In genomic region chr19:58466760-58467589, GRCh38 we compare ENCODE assay signal across 8 cellular contexts. TPM values are rescaled to one million over a fixed set of nuclear protein-coding genes. Genes with fewer than 3 reads are reported as not detected.
DNase-seq lines count a peak whose midpoint lies in the region; ATAC-seq and TF ChIP-seq lines count a peak whose summit lies in the region.

ZNF324 (plus strand) TSS chr19:58467080; CDS start chr19:58469186, 2,106 bp downstream.

- no peaks in the 10 kb centered on the region for H3K9me3 Mint-ChIP-seq in activated naive CD4-positive, alpha-beta T cell treated with anti-CD3 and anti-CD28 coated beads, Interleukin-2, amount 50 U/mL, for 72 hours
- H3K9me3 Mint-ChIP-seq in osteocyte (ENCODE audit: unreplicated experiment): no peaks in the 10 kb centered on the region

- peaks cover 8 to 9% of the 10 kb centered on the region in 2 donors for H3K4me1 ChIP-seq in thyroid gland

- peak; percentile 84 for ATAC-seq in HG02610 (IDR thresholded peaks at IDR 0.05; ENCODE audit: unreplicated experiment)
- ATAC-seq in activated naive CD4-positive, alpha-beta T cell treated with anti-CD3 and anti-CD28 coated beads, Interleukin-2, amount 50 U/mL, for 72 hours: peak; percentile 99

- no peaks in the 10 kb centered on the region for H3K36me3 Mint-ChIP-seq in activated naive CD4-positive, alpha-beta T cell treated with anti-CD3 and anti-CD28 coated beads, Interleukin-2, amount 50 U/mL, for 72 hours
- H3K36me3 Mint-ChIP-seq in osteocyte (ENCODE audit: unreplicated experiment): peaks cover 4% of the 10 kb centered on the region

- H3K4me3 Mint-ChIP-seq in osteocyte (ENCODE audit: unreplicated experiment): peak within 1 kb of the TSS; percentile 80

- H3K4me3 ChIP-seq in thyroid gland (replicated peaks in 1 of 3): peak within 1 kb of the TSS; percentile 81 to 96 (median 96)

- intact Hi-C loops in thyroid gland (cut with DNase I): no loop called here

- TF ChIP-seq POLR2A in thyroid gland (IDR thresholded peaks at IDR 0.05): peak in 1 of 2 donors; percentile 80

- peak within 1 kb of the TSS in 2 of 3 donors; percentile 6 to 65 for H3K27ac ChIP-seq in thyroid gland

- WGBS in thyroid gland, 2 donors: 0% methylated on average over 14 to 19 of the region's 92 CpGs

- DNase-seq in GM10248 (ENCODE audit: extremely low spot score) (peak; percentile 99), NCI-H1092 treated with DMSO at 0.1 percent for 48 hours (lab: John Stamatoyannopoulos, UW) (peak; percentile 92), SKM-1 (lab: John Stamatoyannopoulos, UW; ENCODE audit: unreplicated experiment) (peak; percentile 44), glomerular visceral epithelial cell (ENCODE audit: extremely low spot score) (peak; percentile 95), osteocyte (ENCODE audit: extremely low spot score, unreplicated experiment) (peak; percentile 98), thyroid gland (peak; percentile 100)
- peak; percentile 97 for DNase-seq in activated naive CD4-positive, alpha-beta T cell treated with anti-CD3 and anti-CD28 coated beads, Interleukin-2, amount 50 U/mL, for 72 hours (ENCODE audit: low spot score in 2 of 2)

- H3K9me3 ChIP-seq in thyroid gland: no peaks in the 10 kb centered on the region

- H3K36me3 ChIP-seq in thyroid gland: peaks cover 10 to 17% of the 10 kb centered on the region in 2 donors

- H3K4me1 Mint-ChIP-seq in osteocyte (ENCODE audit: unreplicated experiment): peaks cover 16% of the 10 kb centered on the region

- H3K27me3 ChIP-seq in thyroid gland: no peaks in the 10 kb centered on the region

- CTCF ChIA-PET in GM10248 (lab: Yijun Ruan, JAX): interaction anchor here (1.0 to 1.2 kb wide), 2 partner anchors 8 to 53 kb away, joined by 3 read pairs; partner anchors contain the start of gene ZBTB45

- H3K27me3 Mint-ChIP-seq in osteocyte (ENCODE audit: unreplicated experiment): no peaks in the 10 kb centered on the region

- peak within 1 kb of the TSS; percentile 83 to 94 for H3K27ac Mint-ChIP-seq in activated naive CD4-positive, alpha-beta T cell treated with anti-CD3 and anti-CD28 coated beads, Interleukin-2, amount 50 U/mL, for 72 hours
- H3K27ac Mint-ChIP-seq in osteocyte (ENCODE audit: unreplicated experiment): peak within 1 kb of the TSS; percentile 57

- no peak for TF ChIP-seq CTCF in GM10248 (IDR thresholded peaks at IDR 0.05; ENCODE audit: control extremely low read depth, extremely low read depth, low read depth, missing control alignments)
- no peak for TF ChIP-seq CTCF in osteocyte (IDR thresholded peaks at IDR 0.05)
- peak in 1 of 6 experiments; percentile 6 for TF ChIP-seq CTCF in thyroid gland (IDR thresholded peaks at IDR 0.05)

- POLR2A ChIA-PET in GM10248 (lab: Yijun Ruan, JAX): no interaction called here

RNA-seq across cellular contexts. Expression of gene ZNF324, which starts in this region (rescaled TPM):
- total RNA-seq in activated naive CD4-positive, alpha-beta T cell treated with anti-CD3 and anti-CD28 coated beads, Interleukin-2, amount 50 U/mL, for 72 hours: 1 to 10 TPM; 6.4 to 7.7 TPM
- total RNA-seq in osteocyte: 12.9 and 14.8 TPM in 2 replicates
- total RNA-seq in thyroid gland: 10 to 100 TPM; 27.0 to 41.7 (median 32.2) TPM

Comparison
In these comparisons a context has a peak if more than half of its experiments do, and no peak if none do; other contexts are left out.
1. Peak in every context shown above with its lines: DNase-seq, ATAC-seq, H3K4me3 ChIP-seq and H3K27ac ChIP-seq.
2. DNase-seq: peak in every context shown above with its lines; median percentile 100 in thyroid gland; 99 in GM10248; 98 in osteocyte; 97 in activated naive CD4-positive, alpha-beta T cell treated with anti-CD3 and anti-CD28 coated beads, Interleukin-2, amount 50 U/mL, for 72 hours; 95 in glomerular visceral epithelial cell; 92 in NCI-H1092 treated with DMSO at 0.1 percent for 48 hours; 44 in SKM-1.